In genomic region chr11:45337583-45338360, GRCh38 we compare ENCODE assay signal across 19 cellular contexts. TPM values are rescaled to one million over a fixed set of nuclear protein-coding genes. Genes with fewer than 3 reads are reported as not detected.
DNase-seq lines count a peak whose midpoint lies in the region; ATAC-seq, FAIRE-seq and TF ChIP-seq lines count a peak whose summit lies in the region.
"Had no signal": no experiment of that assay in that cellular context is flagged by ENCODE, and none has a peak within 500 bp of the region (broad histone marks: within the 10 kb centered on the region; RNA-seq: fewer than 3 reads in every experiment).

No MANE protein-coding gene starts in this region.

- H3K9me3 ChIP-seq in esophagus muscularis mucosa = no peaks in the 10 kb centered on the region
- no peaks in the 10 kb centered on the region for H3K9me3 ChIP-seq in vagina
- H3K9me3 ChIP-seq: BLaER1, Caco-2 had no signal

- TF ChIP-seq CTCF in bronchial epithelial cell (IDR thresholded peaks at IDR 0.05; ENCODE audit: insufficient read depth, low read length, severe bottlenecking) (no peak), esophagus muscularis mucosa (IDR thresholded peaks at IDR 0.05) (no peak), vagina (IDR thresholded peaks at IDR 0.05) (no peak)

- no peak for FAIRE-seq in bronchial epithelial cell (lab: Jason Lieb, UNC)
- FAIRE-seq: GM12891 had no signal

- no peak overlapping the region for H3K27ac ChIP-seq in esophagus muscularis mucosa (replicated peaks in 1 of 4)
- H3K27ac ChIP-seq in vagina = no peak overlapping the region
- H3K27ac ChIP-seq: 22Rv1, BLaER1 had no signal

- H3K27me3 ChIP-seq in bronchial epithelial cell (ENCODE audit: control insufficient read depth, insufficient read depth, low read length) (no peaks in the 10 kb centered on the region), esophagus muscularis mucosa (peaks cover 0 to 11% (median under 1%) of the 10 kb centered on the region in 4 donors), vagina (no peaks in the 10 kb centered on the region)
- H3K27me3 ChIP-seq: BLaER1 had no signal

- H3K4me1 ChIP-seq in esophagus muscularis mucosa (peaks cover under 1 to 22% (median 18%) of the 10 kb centered on the region in 4 donors), vagina (peaks cover 22% of the 10 kb centered on the region)
- H3K4me1 ChIP-seq: Caco-2 had no signal

- intact Hi-C loops in esophagus muscularis mucosa (cut with DNase I) (no loop called here), vagina (cut with DNase I) (loop anchor here (10.0 kb wide), 1 partner anchor 393 kb away; no protein-coding TSS in a partner anchor), left cardiac atrium (cut with DNase I) (no loop called here)

- H3K36me3 ChIP-seq in bronchial epithelial cell (ENCODE audit: control insufficient read depth, insufficient read depth, low read length) = no peaks in the 10 kb centered on the region
- no peaks in the 10 kb centered on the region for H3K36me3 ChIP-seq in esophagus muscularis mucosa
- H3K36me3 ChIP-seq in vagina = no peaks in the 10 kb centered on the region
- H3K36me3 ChIP-seq: BLaER1 had no signal

- H3K4me3 ChIP-seq in bronchial epithelial cell (ENCODE audit: low read depth, low read length) = no peak overlapping the region
- no peak overlapping the region for H3K4me3 ChIP-seq in esophagus muscularis mucosa
- no peak overlapping the region for H3K4me3 ChIP-seq in vagina
- H3K4me3 ChIP-seq: BLaER1 had no signal

- no peak for ATAC-seq in activated CD4-positive, CD25-positive, alpha-beta regulatory T cell treated with anti-CD3 and anti-CD28 coated beads, Interleukin-2, amount 50 U/mL, for 24 hours
- ATAC-seq in HG02642 (IDR thresholded peaks at IDR 0.05; ENCODE audit: poor library complexity, unreplicated experiment) (no peak), left cardiac atrium (no peak)

- WGBS in esophagus muscularis mucosa = 80% methylated on average over 10 of the region's 10 CpGs

- TF ChIP-seq POLR2A in esophagus muscularis mucosa (IDR thresholded peaks at IDR 0.05; ENCODE audit: low read depth) (no peak), vagina (IDR thresholded peaks at IDR 0.05) (no peak)

- DNase-seq in DMS 273 (lab: John Stamatoyannopoulos, UW; ENCODE audit: unreplicated experiment) (peak; percentile 6), DMS 273 treated with DMSO at 0.1 percent for 48 hours (lab: John Stamatoyannopoulos, UW) (no peak), bronchial epithelial cell (ENCODE audit: low read depth) (peak; percentile 65), esophagus muscularis mucosa (ENCODE audit: extremely low spot score) (peak; percentile 7), vagina (ENCODE audit: extremely low spot score in 2 of 2) (peak; percentile 58 to 87), left cardiac atrium (no peak)
- DNase-seq: AML-193; Caco-2; CD8-positive, alpha-beta memory T cell; DMS79; HCEC 1CT; HFFc6; KBM-7 had no signal

- no peak for TF ChIP-seq EP300 in esophagus muscularis mucosa (IDR thresholded peaks at IDR 0.05)

RNA-seq across cellular contexts. Expression of gene SYT13, which starts 51.6 kb away (rescaled TPM):
- not detected in 2 replicates for total RNA-seq in bronchial epithelial cell
- total RNA-seq in esophagus muscularis mucosa = under 1 TPM in 3 of 4 donors, not detected in 1; 0.23 to 0.83 (median 0.42) TPM
- total RNA-seq in vagina = 1.2 TPM
- 10 to 100 TPM in 1 of 2 donors, 1 to 10 TPM in 1; 9.0 to 12.1 TPM for total RNA-seq in left cardiac atrium
- total RNA-seq: CD8-positive, alpha-beta memory T cell; G401; HFFc6 had no signal

Comparison
In these comparisons a context has a peak if more than half of its experiments do, and no peak if none do; other contexts are left out.
1. DNase-seq: peak in DMS 273 (single experiment), bronchial epithelial cell (single experiment), esophagus muscularis mucosa (single experiment) and vagina (2 of 2); none in DMS 273 treated with DMSO at 0.1 percent for 48 hours (single experiment) and left cardiac atrium (single experiment).